In the genomic region with DNA sequence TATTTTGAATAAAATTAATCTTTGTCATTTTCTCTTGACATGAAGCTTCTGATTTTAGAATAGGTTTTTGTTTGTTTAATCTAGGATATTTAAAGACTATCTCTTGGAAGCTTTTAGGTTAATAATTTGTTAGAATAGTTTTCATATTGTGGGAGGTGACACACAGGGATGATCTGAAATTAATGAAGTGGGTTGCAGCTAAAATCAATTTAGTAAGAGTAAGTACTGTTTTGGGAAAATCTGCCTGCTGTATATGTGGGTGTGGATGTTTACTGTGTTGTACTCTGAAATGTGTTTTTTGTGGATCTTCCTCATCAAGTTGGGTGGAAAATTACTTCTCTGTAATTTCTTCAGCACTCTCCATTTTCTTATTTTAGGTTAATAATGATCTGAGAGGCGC, we compare ENCODE assay signal across 1 cellular context.
TF ChIP-seq lines count a peak whose summit lies in the region.

No MANE protein-coding gene starts in this region.

TF ChIP-seq in HepG2, 621 proteins besides CTCF, POLR2A, EP300 and RAD21 (continued from another document):
- TF ChIP-seq ZNF142 (CRISPR knock-in tag; IDR thresholded peaks at IDR 0.05) = no peak
- TF ChIP-seq, protein P1, sequence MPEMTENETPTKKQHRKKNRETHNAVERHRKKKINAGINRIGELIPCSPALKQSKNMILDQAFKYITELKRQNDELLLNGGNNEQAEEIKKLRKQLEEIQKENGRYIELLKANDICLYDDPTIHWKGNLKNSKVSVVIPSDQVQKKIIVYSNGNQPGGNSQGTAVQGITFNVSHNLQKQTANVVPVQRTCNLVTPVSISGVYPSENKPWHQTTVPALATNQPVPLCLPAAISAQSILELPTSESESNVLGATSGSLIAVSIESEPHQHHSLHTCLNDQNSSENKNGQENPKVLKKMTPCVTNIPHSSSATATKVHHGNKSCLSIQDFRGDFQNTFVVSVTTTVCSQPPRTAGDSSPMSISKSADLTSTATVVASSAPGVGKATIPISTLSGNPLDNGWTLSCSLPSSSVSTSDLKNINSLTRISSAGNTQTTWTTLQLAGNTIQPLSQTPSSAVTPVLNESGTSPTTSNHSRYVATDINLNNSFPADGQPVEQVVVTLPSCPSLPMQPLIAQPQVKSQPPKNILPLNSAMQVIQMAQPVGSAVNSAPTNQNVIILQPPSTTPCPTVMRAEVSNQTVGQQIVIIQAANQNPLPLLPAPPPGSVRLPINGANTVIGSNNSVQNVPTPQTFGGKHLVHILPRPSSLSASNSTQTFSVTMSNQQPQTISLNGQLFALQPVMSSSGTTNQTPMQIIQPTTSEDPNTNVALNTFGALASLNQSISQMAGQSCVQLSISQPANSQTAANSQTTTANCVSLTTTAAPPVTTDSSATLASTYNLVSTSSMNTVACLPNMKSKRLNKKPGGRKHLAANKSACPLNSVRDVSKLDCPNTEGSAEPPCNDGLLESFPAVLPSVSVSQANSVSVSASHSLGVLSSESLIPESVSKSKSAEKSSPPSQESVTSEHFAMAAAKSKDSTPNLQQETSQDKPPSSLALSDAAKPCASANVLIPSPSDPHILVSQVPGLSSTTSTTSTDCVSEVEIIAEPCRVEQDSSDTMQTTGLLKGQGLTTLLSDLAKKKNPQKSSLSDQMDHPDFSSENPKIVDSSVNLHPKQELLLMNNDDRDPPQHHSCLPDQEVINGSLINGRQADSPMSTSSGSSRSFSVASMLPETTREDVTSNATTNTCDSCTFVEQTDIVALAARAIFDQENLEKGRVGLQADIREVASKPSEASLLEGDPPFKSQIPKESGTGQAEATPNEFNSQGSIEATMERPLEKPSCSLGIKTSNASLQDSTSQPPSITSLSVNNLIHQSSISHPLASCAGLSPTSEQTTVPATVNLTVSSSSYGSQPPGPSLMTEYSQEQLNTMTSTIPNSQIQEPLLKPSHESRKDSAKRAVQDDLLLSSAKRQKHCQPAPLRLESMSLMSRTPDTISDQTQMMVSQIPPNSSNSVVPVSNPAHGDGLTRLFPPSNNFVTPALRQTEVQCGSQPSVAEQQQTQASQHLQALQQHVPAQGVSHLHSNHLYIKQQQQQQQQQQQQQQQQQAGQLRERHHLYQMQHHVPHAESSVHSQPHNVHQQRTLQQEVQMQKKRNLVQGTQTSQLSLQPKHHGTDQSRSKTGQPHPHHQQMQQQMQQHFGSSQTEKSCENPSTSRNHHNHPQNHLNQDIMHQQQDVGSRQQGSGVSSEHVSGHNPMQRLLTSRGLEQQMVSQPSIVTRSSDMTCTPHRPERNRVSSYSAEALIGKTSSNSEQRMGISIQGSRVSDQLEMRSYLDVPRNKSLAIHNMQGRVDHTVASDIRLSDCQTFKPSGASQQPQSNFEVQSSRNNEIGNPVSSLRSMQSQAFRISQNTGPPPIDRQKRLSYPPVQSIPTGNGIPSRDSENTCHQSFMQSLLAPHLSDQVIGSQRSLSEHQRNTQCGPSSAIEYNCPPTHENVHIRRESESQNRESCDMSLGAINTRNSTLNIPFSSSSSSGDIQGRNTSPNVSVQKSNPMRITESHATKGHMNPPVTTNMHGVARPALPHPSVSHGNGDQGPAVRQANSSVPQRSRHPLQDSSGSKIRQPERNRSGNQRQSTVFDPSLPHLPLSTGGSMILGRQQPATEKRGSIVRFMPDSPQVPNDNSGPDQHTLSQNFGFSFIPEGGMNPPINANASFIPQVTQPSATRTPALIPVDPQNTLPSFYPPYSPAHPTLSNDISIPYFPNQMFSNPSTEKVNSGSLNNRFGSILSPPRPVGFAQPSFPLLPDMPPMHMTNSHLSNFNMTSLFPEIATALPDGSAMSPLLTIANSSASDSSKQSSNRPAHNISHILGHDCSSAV (CRISPR knock-in tag; IDR thresholded peaks at IDR 0.05; ENCODE audit: borderline replicate concordance) = no peak
- TF ChIP-seq MATR3 (CRISPR knock-in tag; IDR thresholded peaks at IDR 0.05) = no peak
- no peak for TF ChIP-seq ARNT (IDR thresholded peaks at IDR 0.05)
- TF ChIP-seq, protein P2, sequence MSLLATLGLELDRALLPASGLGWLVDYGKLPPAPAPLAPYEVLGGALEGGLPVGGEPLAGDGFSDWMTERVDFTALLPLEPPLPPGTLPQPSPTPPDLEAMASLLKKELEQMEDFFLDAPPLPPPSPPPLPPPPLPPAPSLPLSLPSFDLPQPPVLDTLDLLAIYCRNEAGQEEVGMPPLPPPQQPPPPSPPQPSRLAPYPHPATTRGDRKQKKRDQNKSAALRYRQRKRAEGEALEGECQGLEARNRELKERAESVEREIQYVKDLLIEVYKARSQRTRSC (CRISPR knock-in tag; IDR thresholded peaks at IDR 0.05; ENCODE audit: low read depth) = no peak
- no peak for TF ChIP-seq SMARCC2 (IDR thresholded peaks at IDR 0.05)
- TF ChIP-seq ZNF720 (CRISPR knock-in tag; IDR thresholded peaks at IDR 0.05) = no peak
- no peak for TF ChIP-seq ZNF580 (CRISPR knock-in tag; IDR thresholded peaks at IDR 0.05; ENCODE audit: borderline replicate concordance, low read depth)
- TF ChIP-seq MLXIP (CRISPR knock-in tag; IDR thresholded peaks at IDR 0.05; ENCODE audit: borderline replicate concordance) = no peak
- no peak for TF ChIP-seq ATF7 (IDR thresholded peaks at IDR 0.05)
- TF ChIP-seq ATF7 (CRISPR knock-in tag; IDR thresholded peaks at IDR 0.05) = no peak
- no peak for TF ChIP-seq PAF1 (CRISPR knock-in tag; IDR thresholded peaks at IDR 0.05)
- TF ChIP-seq, protein P3, sequence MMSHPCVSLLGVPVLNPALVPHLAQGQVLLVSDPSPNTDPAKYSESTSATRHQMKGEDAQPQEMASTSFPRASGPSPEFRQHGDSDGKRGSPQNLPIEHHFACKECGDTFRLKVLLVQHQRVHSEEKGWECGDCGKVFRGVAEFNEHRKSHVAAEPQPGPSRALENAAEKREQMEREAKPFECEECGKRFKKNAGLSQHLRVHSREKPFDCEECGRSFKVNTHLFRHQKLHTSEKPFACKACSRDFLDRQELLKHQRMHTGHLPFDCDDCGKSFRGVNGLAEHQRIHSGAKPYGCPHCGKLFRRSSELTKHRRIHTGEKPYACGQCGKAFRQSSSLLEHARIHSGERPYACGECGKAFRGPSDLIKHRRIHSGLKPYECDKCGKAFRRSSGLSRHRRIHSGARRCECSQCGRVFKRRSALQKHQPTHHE (CRISPR knock-in tag; IDR thresholded peaks at IDR 0.05; ENCODE audit: borderline replicate concordance) = no peak
